ENCODE assay signal across 8 cellular contexts in the genomic region with DNA sequence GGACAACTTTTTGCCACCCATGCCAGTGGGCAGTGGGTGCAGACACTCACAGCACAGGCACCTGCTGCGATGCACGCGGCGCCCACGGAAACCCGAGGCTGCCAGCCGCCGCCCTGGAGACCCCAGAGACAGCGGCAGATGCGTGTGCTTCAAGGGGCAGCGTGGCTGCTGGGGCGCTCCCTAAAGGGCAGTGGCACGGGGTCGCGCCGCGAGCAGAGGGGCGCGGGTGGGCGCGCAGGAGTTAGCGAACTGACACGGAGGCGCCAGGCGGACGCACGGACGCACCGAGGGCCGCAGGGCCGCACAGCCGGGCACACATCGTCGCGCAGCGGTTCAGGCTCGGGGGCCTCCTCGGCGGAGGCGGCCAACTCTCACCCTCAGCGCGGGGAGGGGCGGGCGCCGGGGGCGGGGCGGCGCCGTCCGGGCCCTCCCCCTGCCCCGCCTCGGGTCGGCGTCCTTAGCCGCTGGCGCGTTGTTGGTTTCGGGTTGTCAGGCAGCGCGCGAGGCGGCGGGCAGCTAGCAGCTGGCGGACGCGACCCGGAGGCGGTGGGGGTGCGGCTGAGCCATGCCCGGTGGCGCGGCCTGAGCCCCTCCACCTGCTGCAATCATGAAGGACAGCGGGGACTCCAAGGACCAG. TPM values are rescaled to one million over a fixed set of nuclear protein-coding genes. Genes with fewer than 3 reads are reported as not detected.
DNase-seq lines count a peak whose midpoint lies in the region; ATAC-seq, FAIRE-seq and TF ChIP-seq lines count a peak whose summit lies in the region.

A gene with protein sequence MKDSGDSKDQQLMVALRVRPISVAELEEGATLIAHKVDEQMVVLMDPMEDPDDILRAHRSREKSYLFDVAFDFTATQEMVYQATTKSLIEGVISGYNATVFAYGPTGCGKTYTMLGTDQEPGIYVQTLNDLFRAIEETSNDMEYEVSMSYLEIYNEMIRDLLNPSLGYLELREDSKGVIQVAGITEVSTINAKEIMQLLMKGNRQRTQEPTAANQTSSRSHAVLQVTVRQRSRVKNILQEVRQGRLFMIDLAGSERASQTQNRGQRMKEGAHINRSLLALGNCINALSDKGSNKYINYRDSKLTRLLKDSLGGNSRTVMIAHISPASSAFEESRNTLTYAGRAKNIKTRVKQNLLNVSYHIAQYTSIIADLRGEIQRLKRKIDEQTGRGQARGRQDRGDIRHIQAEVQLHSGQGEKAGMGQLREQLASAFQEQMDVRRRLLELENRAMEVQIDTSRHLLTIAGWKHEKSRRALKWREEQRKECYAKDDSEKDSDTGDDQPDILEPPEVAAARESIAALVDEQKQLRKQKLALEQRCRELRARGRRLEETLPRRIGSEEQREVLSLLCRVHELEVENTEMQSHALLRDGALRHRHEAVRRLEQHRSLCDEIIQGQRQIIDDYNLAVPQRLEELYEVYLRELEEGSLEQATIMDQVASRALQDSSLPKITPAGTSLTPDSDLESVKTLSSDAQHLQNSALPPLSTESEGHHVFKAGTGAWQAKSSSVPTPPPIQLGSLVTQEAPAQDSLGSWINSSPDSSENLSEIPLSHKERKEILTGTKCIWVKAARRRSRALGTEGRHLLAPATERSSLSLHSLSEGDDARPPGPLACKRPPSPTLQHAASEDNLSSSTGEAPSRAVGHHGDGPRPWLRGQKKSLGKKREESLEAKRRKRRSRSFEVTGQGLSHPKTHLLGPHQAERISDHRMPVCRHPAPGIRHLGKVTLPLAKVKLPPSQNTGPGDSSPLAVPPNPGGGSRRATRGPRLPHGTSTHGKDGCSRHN (plus strand): TSS at position 484 of the 637 bp plus-strand sequence. CDS start 124 bp downstream, at position 608.

- peaks cover 3% of the 10 kb centered on the region for H3K36me3 Mint-ChIP-seq in T-cell

- no peaks in the 10 kb centered on the region for H3K9me3 Mint-ChIP-seq in T-cell

- H3K4me3 Mint-ChIP-seq in T-cell, result peak within 1 kb of the TSS; percentile 51 to 68 (median 62)

- POLR2A ChIA-PET in T-cell (lab: Charles Lee), result no interaction called here

- intact Hi-C loops in body of pancreas (cut with DNase I), result no loop called here
- intact Hi-C loops in right lobe of liver (cut with DNase I), result no loop called here

- CTCF ChIA-PET in T-cell (lab: Charles Lee), result no interaction called here

- H3K27me3 ChIP-seq in body of pancreas (peaks cover 0 to 6% of the 10 kb centered on the region in 2 donors), right lobe of liver (no peaks in the 10 kb centered on the region)

- no peak within 1 kb of the TSS for H3K27ac ChIP-seq in body of pancreas
- H3K27ac ChIP-seq in right lobe of liver, result peak within 1 kb of the TSS in 1 of 3 donors; percentile 24

- H3K4me1 Mint-ChIP-seq in T-cell, result peaks cover 22 to 34% (median 24%) of the 10 kb centered on the region in 3 donors

- no peak for TF ChIP-seq CTCF in body of pancreas (IDR thresholded peaks at IDR 0.05)
- no peak for TF ChIP-seq CTCF in right lobe of liver (IDR thresholded peaks at IDR 0.05)

- peak; percentile 43 to 72 for DNase-seq in NOMO-1 (lab: John Stamatoyannopoulos, UW; ENCODE audit: unreplicated experiment in 2 of 2)
- DNase-seq in NOMO-1 treated with dmso at 0.1 percent for 144 hours (lab: John Stamatoyannopoulos, UW; ENCODE audit: unreplicated experiment), result no peak
- peak in 31 of 34 experiments; percentile 16 to 58 (median 35) for DNase-seq in T-cell
- peak; percentile 32 to 56 (median 36) for DNase-seq in body of pancreas
- DNase-seq in right lobe of liver, result peak in 1 of 3 donors; percentile 50
- peak; percentile 38 to 42 for DNase-seq in stimulated activated CD4-positive, alpha-beta T cell treated with anti-CD3 and anti-CD28 coated beads, Interleukin-4, amount 100 ng/mL, for 48 hours (ENCODE audit: low read depth in 2 of 2)
- DNase-seq in HTR-8/SVneo (ENCODE audit: insufficient read length, low spot score), result no peak

- FAIRE-seq in HTR-8/SVneo (lab: Jason Lieb, UNC), result no peak

- peak within 1 kb of the TSS; percentile 28 to 46 for H3K27ac Mint-ChIP-seq in T-cell

- no peak within 1 kb of the TSS for H3K4me3 ChIP-seq in body of pancreas
- peak within 1 kb of the TSS; percentile 2 to 33 (median 14) for H3K4me3 ChIP-seq in right lobe of liver

- H3K27me3 Mint-ChIP-seq in T-cell, result peaks cover 11 to 20% of the 10 kb centered on the region in 2 donors

- ATAC-seq in T-cell (replicated peaks in 1 of 4), result peak; percentile 88 to 93 (median 90)
- peak; percentile 61 for ATAC-seq in body of pancreas
- peak; percentile 73 to 86 (median 79) for ATAC-seq in right lobe of liver
- no peak for ATAC-seq in GM18517 (IDR thresholded peaks at IDR 0.05; ENCODE audit: unreplicated experiment)

- TF ChIP-seq POLR2A in body of pancreas (IDR thresholded peaks at IDR 0.05) (peak in 1 of 3 donors; percentile 10), right lobe of liver (IDR thresholded peaks at IDR 0.05) (no peak)

- peaks cover 15% of the 10 kb centered on the region for H3K4me1 ChIP-seq in body of pancreas
- H3K4me1 ChIP-seq in right lobe of liver, result peaks cover 0 to 14% (median 0%) of the 10 kb centered on the region in 4 donors

- no peaks in the 10 kb centered on the region for H3K9me3 ChIP-seq in body of pancreas
- H3K9me3 ChIP-seq in right lobe of liver, result no peaks in the 10 kb centered on the region

- H3K36me3 ChIP-seq in body of pancreas (replicated peaks in 1 of 2; ENCODE audit: insufficient read depth in 1 of 2, low read depth in 2 of 2), result no peaks in the 10 kb centered on the region
- H3K36me3 ChIP-seq in right lobe of liver, result no peaks in the 10 kb centered on the region

- whole genome bisulfite sequencing in body of pancreas, 2 donors, result 6% methylated on average over 69 of the region's 73 CpGs; no CpG with 5 or more reads in 1 of the 2 donors
- WGBS in right lobe of liver (ENCODE audit: insufficient coverage, low coverage, low lambda C conversion rate, missing lambda C conversion rate), result no CpG with 5 or more reads among the region's 73 CpGs

RNA-seq across cellular contexts. Expression of the gene that starts here (rescaled TPM):
- total RNA-seq in T-cell (1 to 10 TPM in 1 of 5 donors, under 1 TPM in 4; 0.20 to 2.0 (median 0.53) TPM), body of pancreas (1 to 10 TPM; 2.3 to 3.3 TPM), right lobe of liver (1 to 10 TPM in 1 of 6 experiments, under 1 TPM in 5; 0.31 to 1.1 (median 0.64) TPM)

Comparison
In these comparisons a context has a peak if more than half of its experiments do, and no peak if none do; other contexts are left out.
1. DNase-seq: peak in NOMO-1 (2 of 2), T-cell (31 of 34), body of pancreas (4 of 4) and stimulated activated CD4-positive, alpha-beta T cell treated with anti-CD3 and anti-CD28 coated beads, Interleukin-4, amount 100 ng/mL, for 48 hours (2 of 2); none in NOMO-1 treated with dmso at 0.1 percent for 144 hours (single experiment) and HTR-8/SVneo (single experiment).
2. H3K4me3 ChIP-seq: peak in right lobe of liver (3 of 3); none in body of pancreas (0 of 2).